33 cellular contexts compared by ENCODE assay signal in genomic region chr1:227996187-227996950, GRCh38. TPM values are rescaled to one million over a fixed set of nuclear protein-coding genes. Genes with fewer than 3 reads are reported as not detected.
DNase-seq lines count a peak whose midpoint lies in the region; ATAC-seq and TF ChIP-seq lines count a peak whose summit lies in the region.
"Had no signal": no experiment of that assay in that cellular context is flagged by ENCODE, and none has a peak within 500 bp of the region (broad histone marks: within the 10 kb centered on the region; RNA-seq: fewer than 3 reads in every experiment).

No MANE protein-coding gene starts in this region.

- H3K36me3 Mint-ChIP-seq in activated T-helper 2 cell treated with anti-CD3 and anti-CD28 coated beads, Interferon-gamma antibody, Interleukin-2, Interleukin-4, amounts not matched to agents 10 μg/mL and 5 μg/mL and 100 μg/mL, durations not matched to agents 14 hours and 24 hours and 36 hours (ENCODE audit: low read depth), result no peaks in the 10 kb centered on the region
- no peaks in the 10 kb centered on the region for H3K36me3 Mint-ChIP-seq in activated CD8-positive, alpha-beta memory T cell treated with anti-CD3 and anti-CD28 coated beads, Interleukin-2, amount 10 ng/mL, durations not matched to agents 7 days and 5 days
- H3K36me3 Mint-ChIP-seq: type B pancreatic cell had no signal

- no peaks in the 10 kb centered on the region for H3K4me1 Mint-ChIP-seq in activated T-helper 2 cell treated with anti-CD3 and anti-CD28 coated beads, Interferon-gamma antibody, Interleukin-2, Interleukin-4, amounts not matched to agents 10 μg/mL and 5 μg/mL and 100 μg/mL, durations not matched to agents 14 hours and 24 hours and 36 hours (ENCODE audit: low read depth)
- H3K4me1 Mint-ChIP-seq in activated CD8-positive, alpha-beta memory T cell treated with anti-CD3 and anti-CD28 coated beads, Interleukin-2, amount 10 ng/mL, durations not matched to agents 7 days and 5 days, result no peaks in the 10 kb centered on the region
- H3K4me1 Mint-ChIP-seq: activated naive CD4-positive, alpha-beta T cell treated with anti-CD3 and anti-CD28 coated beads, Interleukin-2, amount 50 U/mL, for 24 hours had no signal

- no peaks in the 10 kb centered on the region for H3K36me3 ChIP-seq in hepatocyte (replicated peaks; ENCODE audit: insufficient read depth, low read depth)
- H3K36me3 ChIP-seq: ovary, WERI-Rb-1 had no signal

- CTCF ChIA-PET in activated CD8-positive, alpha-beta memory T cell treated with anti-CD3 and anti-CD28 coated beads, Interleukin-2, amount 10 ng/mL, durations not matched to agents 7 days and 5 days (lab: Charles Lee), result no interaction called here

- H3K4me1 ChIP-seq in hepatocyte (ENCODE audit: insufficient read depth), result no peaks in the 10 kb centered on the region

- H3K27ac Mint-ChIP-seq in activated T-helper 2 cell treated with anti-CD3 and anti-CD28 coated beads, Interferon-gamma antibody, Interleukin-2, Interleukin-4, amounts not matched to agents 10 μg/mL and 5 μg/mL and 100 μg/mL, durations not matched to agents 14 hours and 24 hours and 36 hours, result no peak overlapping the region
- no peak overlapping the region for H3K27ac Mint-ChIP-seq in activated CD8-positive, alpha-beta memory T cell treated with anti-CD3 and anti-CD28 coated beads, Interleukin-2, amount 10 ng/mL, durations not matched to agents 7 days and 5 days
- H3K27ac Mint-ChIP-seq: activated naive CD4-positive, alpha-beta T cell treated with anti-CD3 and anti-CD28 coated beads, Interleukin-2, amount 50 U/mL, for 24 hours; activated T-helper 1 cell treated with anti-CD3 and anti-CD28 coated beads, Interleukin-12 subunit alpha, Interleukin-12 subunit beta, Interleukin-2, Interleukin-4 antibody, amounts not matched to agents 30 ng/mL and 10 ng/mL and 1 ng/mL, durations not matched to agents 14 hours and 24 hours and 36 hours; effector memory CD8-positive, alpha-beta T cell; natural killer cell treated with Interleukin-12 subunit alpha and Interleukin-12 subunit beta and Interleukin-15 and Interleukin-18, amount 100 ng/mL, for 72 hours; type B pancreatic cell had no signal

- peaks cover 4% of the 10 kb centered on the region for H3K27me3 ChIP-seq in hepatocyte
- H3K27me3 ChIP-seq: ovary had no signal

- H4K20me1 ChIP-seq in hepatocyte (ENCODE audit: insufficient read depth, poor library complexity, severe bottlenecking), result no peaks in the 10 kb centered on the region

- H3K4me3 Mint-ChIP-seq in activated T-helper 2 cell treated with anti-CD3 and anti-CD28 coated beads, Interferon-gamma antibody, Interleukin-2, Interleukin-4, amounts not matched to agents 10 μg/mL and 5 μg/mL and 100 μg/mL, durations not matched to agents 14 hours and 24 hours and 36 hours (ENCODE audit: low read depth), result no peak overlapping the region
- H3K4me3 Mint-ChIP-seq in activated CD8-positive, alpha-beta memory T cell treated with anti-CD3 and anti-CD28 coated beads, Interleukin-2, amount 10 ng/mL, durations not matched to agents 7 days and 5 days, result no peak overlapping the region
- H3K4me3 Mint-ChIP-seq: activated naive CD4-positive, alpha-beta T cell treated with anti-CD3 and anti-CD28 coated beads, Interleukin-2, amount 50 U/mL, for 24 hours; activated T-helper 1 cell treated with anti-CD3 and anti-CD28 coated beads, Interleukin-12 subunit alpha, Interleukin-12 subunit beta, Interleukin-2, Interleukin-4 antibody, amounts not matched to agents 30 ng/mL and 10 ng/mL and 1 ng/mL, durations not matched to agents 14 hours and 24 hours and 36 hours; effector memory CD8-positive, alpha-beta T cell; natural killer cell treated with Interleukin-12 subunit alpha and Interleukin-12 subunit beta and Interleukin-15 and Interleukin-18, amount 100 ng/mL, for 72 hours; type B pancreatic cell had no signal

- peaks cover 11% of the 10 kb centered on the region for H3K27me3 Mint-ChIP-seq in activated T-helper 2 cell treated with anti-CD3 and anti-CD28 coated beads, Interferon-gamma antibody, Interleukin-2, Interleukin-4, amounts not matched to agents 10 μg/mL and 5 μg/mL and 100 μg/mL, durations not matched to agents 14 hours and 24 hours and 36 hours (ENCODE audit: low read depth)
- peaks cover 25% of the 10 kb centered on the region for H3K27me3 Mint-ChIP-seq in activated CD8-positive, alpha-beta memory T cell treated with anti-CD3 and anti-CD28 coated beads, Interleukin-2, amount 10 ng/mL, durations not matched to agents 7 days and 5 days

- ATAC-seq in HG03571 (IDR thresholded peaks at IDR 0.05; ENCODE audit: unreplicated experiment), result no peak
- no peak for ATAC-seq in activated CD8-positive, alpha-beta memory T cell treated with anti-CD3 and anti-CD28 coated beads, Interleukin-2, amount 10 ng/mL, durations not matched to agents 7 days and 5 days
- ATAC-seq: effector memory CD8-positive, alpha-beta T cell; left ventricle myocardium superior; natural killer cell treated with Interleukin-12 subunit alpha and Interleukin-12 subunit beta and Interleukin-15 and Interleukin-18, amount 100 ng/mL, for 72 hours had no signal

- no peak overlapping the region for H2AFZ ChIP-seq in hepatocyte

- intact Hi-C loops in activated T-helper 2 cell treated with anti-CD3 and anti-CD28 coated beads, Interferon-gamma antibody, Interleukin-2, Interleukin-4, amounts not matched to agents 10 μg/mL and 5 μg/mL and 100 μg/mL, durations not matched to agents 14 hours and 24 hours and 36 hours (cut with micrococcal nuclease), result no loop called here
- intact Hi-C loops in posterior vena cava (cut with DNase I), result no loop called here

- 28% methylated on average over 1 of the region's 1 CpG for WGBS in hepatocyte (ENCODE audit: low lambda C conversion rate, missing lambda C conversion rate)

- no peak overlapping the region for H3K27ac ChIP-seq in hepatocyte
- H3K27ac ChIP-seq: ovary, WERI-Rb-1 had no signal

- H3K4me3 ChIP-seq in LNCaP clone FGC (ENCODE audit: low read depth, low read length) (no peak overlapping the region), hepatocyte (no peak overlapping the region)
- H3K4me3 ChIP-seq: ovary had no signal

- TF ChIP-seq CTCF in LNCaP clone FGC (IDR thresholded peaks at IDR 0.05; ENCODE audit: control insufficient read depth, extremely low read depth, insufficient read depth) (no peak), hepatocyte (IDR thresholded peaks at IDR 0.05; ENCODE audit: poor library complexity) (no peak)

- DNase-seq in LNCaP clone FGC (ENCODE audit: low read depth), result peak; percentile 68
- DNase-seq in activated T-helper 2 cell treated with anti-CD3 and anti-CD28 coated beads, Interferon-gamma antibody, Interleukin-2, Interleukin-4, amounts not matched to agents 10 μg/mL and 5 μg/mL and 100 μg/mL, durations not matched to agents 14 hours and 24 hours and 36 hours (ENCODE audit: low spot score), result peak; percentile 5
- peak; percentile 0 for DNase-seq in hepatocyte (ENCODE audit: low spot score)
- DNase-seq in posterior vena cava (ENCODE audit: low spot score), result peak; percentile 19
- no peak for DNase-seq in NCI-H526 (lab: John Stamatoyannopoulos, UW)
- DNase-seq in activated CD8-positive, alpha-beta memory T cell treated with anti-CD3 and anti-CD28 coated beads, Interleukin-2, amount 10 ng/mL, durations not matched to agents 7 days and 5 days, result no peak
- DNase-seq: activated CD4-positive, alpha-beta T cell treated with anti-CD3 and anti-CD28 coated beads for 48 hours; C1 segment of cervical spinal cord; caudate nucleus; cortex of kidney; DMS79 treated with DMSO at 0.1 percent for 48 hours; effector memory CD8-positive, alpha-beta T cell; HCEC 1CT; left ventricle myocardium superior; MM.1S; NCI-H1436 treated with DMSO at 0.1 percent for 48 hours; NCI-H2107; NCI-H446 treated with DMSO at 0.1 percent for 48 hours; OCI-M1; ovary; SHP77 treated with DMSO at 0.1 percent for 48 hours; stimulated activated CD4-positive, alpha-beta T cell treated with anti-CD3 and anti-CD28 coated beads, Interleukin-2, amount 100 ng/mL, for 48 hours; T-helper 9 cell; WERI-Rb-1 had no signal

- H3K9me3 ChIP-seq in hepatocyte (ENCODE audit: low read depth), result no peaks in the 10 kb centered on the region
- H3K9me3 ChIP-seq: ovary had no signal

- H3K9me2 ChIP-seq in hepatocyte (replicated peaks; ENCODE audit: insufficient read depth), result no peaks in the 10 kb centered on the region

- H3K79me2 ChIP-seq in hepatocyte, result no peaks in the 10 kb centered on the region

- H3K9me3 Mint-ChIP-seq in activated T-helper 2 cell treated with anti-CD3 and anti-CD28 coated beads, Interferon-gamma antibody, Interleukin-2, Interleukin-4, amounts not matched to agents 10 μg/mL and 5 μg/mL and 100 μg/mL, durations not matched to agents 14 hours and 24 hours and 36 hours, result peaks cover 20% of the 10 kb centered on the region
- H3K9me3 Mint-ChIP-seq in activated CD8-positive, alpha-beta memory T cell treated with anti-CD3 and anti-CD28 coated beads, Interleukin-2, amount 10 ng/mL, durations not matched to agents 7 days and 5 days (ENCODE audit: low read depth), result peaks cover 13% of the 10 kb centered on the region
- H3K9me3 Mint-ChIP-seq: type B pancreatic cell had no signal

- H3K4me2 ChIP-seq in hepatocyte, result no peak overlapping the region

RNA-seq across cellular contexts. Expression of gene WNT3A, which starts 10.4 kb away (rescaled TPM):
- not detected in 2 replicates for total RNA-seq in activated T-helper 2 cell treated with anti-CD3 and anti-CD28 coated beads, Interferon-gamma antibody, Interleukin-2, Interleukin-4, amounts not matched to agents 10 μg/mL and 5 μg/mL and 100 μg/mL, durations not matched to agents 14 hours and 24 hours and 36 hours
- total RNA-seq in hepatocyte (0.03 and 0.20 TPM in 2 replicates), posterior vena cava (not detected)
- polyA plus RNA-seq in hepatocyte, result not detected in 2 replicates
- total RNA-seq in activated CD8-positive, alpha-beta memory T cell treated with anti-CD3 and anti-CD28 coated beads, Interleukin-2, amount 10 ng/mL, durations not matched to agents 7 days and 5 days, result not detected
- total RNA-seq: activated T-helper 1 cell treated with anti-CD3 and anti-CD28 coated beads, Interleukin-12 subunit alpha, Interleukin-12 subunit beta, Interleukin-2, Interleukin-4 antibody, amounts not matched to agents 30 ng/mL and 10 ng/mL and 1 ng/mL, durations not matched to agents 14 hours and 24 hours and 36 hours; frontal cortex; HT1080; left ventricle myocardium superior; mononuclear cell; natural killer cell treated with Interleukin-12 subunit alpha and Interleukin-12 subunit beta and Interleukin-15 and Interleukin-18, amount 100 ng/mL, for 72 hours; ovary; subcutaneous adipose tissue had no signal
- polyA plus RNA-seq: ovary had no signal

RNA-seq across cellular contexts. Expression of gene WNT9A, which starts 48.6 kb away (rescaled TPM):
- 0.05 TPM in 1 of 2 replicates, not detected in the other for total RNA-seq in activated T-helper 2 cell treated with anti-CD3 and anti-CD28 coated beads, Interferon-gamma antibody, Interleukin-2, Interleukin-4, amounts not matched to agents 10 μg/mL and 5 μg/mL and 100 μg/mL, durations not matched to agents 14 hours and 24 hours and 36 hours
- total RNA-seq in hepatocyte (1.2 and 2.8 TPM in 2 replicates), posterior vena cava (1 to 10 TPM; 2.7 to 3.3 TPM)
- polyA plus RNA-seq in hepatocyte, result 0.40 and 1.5 TPM in 2 replicates
- under 1 TPM; 0.30 to 0.50 TPM for total RNA-seq in activated CD8-positive, alpha-beta memory T cell treated with anti-CD3 and anti-CD28 coated beads, Interleukin-2, amount 10 ng/mL, durations not matched to agents 7 days and 5 days
- total RNA-seq: activated T-helper 1 cell treated with anti-CD3 and anti-CD28 coated beads, Interleukin-12 subunit alpha, Interleukin-12 subunit beta, Interleukin-2, Interleukin-4 antibody, amounts not matched to agents 30 ng/mL and 10 ng/mL and 1 ng/mL, durations not matched to agents 14 hours and 24 hours and 36 hours had no signal

Comparison
In these comparisons a context has a peak if more than half of its experiments do, and no peak if none do; other contexts are left out.
1. DNase-seq: peak in LNCaP clone FGC (single experiment), activated T-helper 2 cell treated with anti-CD3 and anti-CD28 coated beads, Interferon-gamma antibody, Interleukin-2, Interleukin-4, amounts not matched to agents 10 μg/mL and 5 μg/mL and 100 μg/mL, durations not matched to agents 14 hours and 24 hours and 36 hours (single experiment), hepatocyte (single experiment) and posterior vena cava (single experiment); none in NCI-H526 (0 of 2) and activated CD8-positive, alpha-beta memory T cell treated with anti-CD3 and anti-CD28 coated beads, Interleukin-2, amount 10 ng/mL, durations not matched to agents 7 days and 5 days (single experiment).